21 cellular contexts compared by ENCODE assay signal in genomic region chr20:17315491-17316231, GRCh38.
DNase-seq lines count a peak whose midpoint lies in the region; ATAC-seq, FAIRE-seq and TF ChIP-seq lines count a peak whose summit lies in the region.
"Had no signal": no experiment of that assay in that cellular context is flagged by ENCODE, and none has a peak within 500 bp of the region (broad histone marks: within the 10 kb centered on the region; RNA-seq: fewer than 3 reads in every experiment).

No MANE protein-coding gene starts in this region.

- ATAC-seq in pancreas (peak; percentile 38 to 74 (median 62)), aorta (ENCODE audit: low FRiP score) (peak; percentile 15), GM18498 (IDR thresholded peaks at IDR 0.05; ENCODE audit: unreplicated experiment) (no peak)
- ATAC-seq: activated CD4-positive, CD25-positive, alpha-beta regulatory T cell treated with anti-CD3 and anti-CD28 coated beads, Interleukin-2, amount 50 U/mL, for 24 hours had no signal

- H3K4me3 ChIP-seq in endodermal cell (ENCODE audit: low read length) (no peak overlapping the region), pancreas (peak overlapping the region in 3 of 4 donors; percentile 14 to 28 (median 18)), aorta (ENCODE audit: low read length in 2 of 2) (no peak overlapping the region)
- H3K4me3 ChIP-seq: adrenal gland, neural progenitor cell, right lobe of liver had no signal

- H3K9me3 ChIP-seq in H9 (ENCODE audit: control insufficient read depth, low read depth, low read length): no peaks in the 10 kb centered on the region
- H3K9me3 ChIP-seq in endodermal cell (ENCODE audit: control insufficient read depth, low read length): no peaks in the 10 kb centered on the region
- H3K9me3 ChIP-seq in pancreas: no peaks in the 10 kb centered on the region
- no peaks in the 10 kb centered on the region for H3K9me3 ChIP-seq in aorta (ENCODE audit: control insufficient read depth, low read length)
- H3K9me3 ChIP-seq: adrenal gland, right lobe of liver had no signal

- H3K27ac Mint-ChIP-seq in H9 (no peak overlapping the region), endodermal cell (no peak overlapping the region)
- H3K27ac Mint-ChIP-seq: activated T-helper 2 cell treated with anti-CD3 and anti-CD28 coated beads, Interferon-gamma antibody, Interleukin-2, Interleukin-4, amounts not matched to agents 10 μg/mL and 5 μg/mL and 100 μg/mL, durations not matched to agents 14 hours and 24 hours and 36 hours; neural progenitor cell; T-helper 1 cell treated with Interleukin-12 subunit alpha and Interleukin-12 subunit beta and Interleukin-4 antibody, amounts not matched to agents 30 μg/mL and 1 μg/mL, for 36 hours had no signal

- H3K79me1 ChIP-seq in H9 (ENCODE audit: insufficient read depth, low read depth, low read length, poor library complexity, severe bottlenecking): no peaks in the 10 kb centered on the region

- no peak overlapping the region for H3K4me2 ChIP-seq in H9 (ENCODE audit: insufficient read depth, insufficient read length, low read length)
- H3K4me2 ChIP-seq: neural progenitor cell had no signal

- no peak overlapping the region for H2AK5ac ChIP-seq in H9 (ENCODE audit: insufficient read length, low read length)

- no peaks in the 10 kb centered on the region for H3K27me3 ChIP-seq in H9 (ENCODE audit: insufficient read depth, low read length)
- H3K27me3 ChIP-seq in endodermal cell (ENCODE audit: control insufficient read depth, insufficient read depth, low read length, poor library complexity, severe bottlenecking): no peaks in the 10 kb centered on the region
- no peaks in the 10 kb centered on the region for H3K27me3 ChIP-seq in pancreas
- no peaks in the 10 kb centered on the region for H3K27me3 ChIP-seq in aorta (ENCODE audit: control insufficient read depth in 1 of 2, insufficient read depth in 2 of 2, low read length in 1 of 2)
- H3K27me3 ChIP-seq: neural progenitor cell, right lobe of liver had no signal

- H3K27ac ChIP-seq in H9 (ENCODE audit: insufficient read length, low read depth, low read length) (no peak overlapping the region), endodermal cell (ENCODE audit: low read depth, low read length) (no peak overlapping the region), pancreas (no peak overlapping the region), aorta (ENCODE audit: low read depth in 1 of 2, low read length in 2 of 2) (no peak overlapping the region)
- H3K27ac ChIP-seq: adrenal gland, neural progenitor cell, right lobe of liver had no signal

- peaks cover 2% of the 10 kb centered on the region; the same call in 1 of the 2 replicates for H3K27me3 Mint-ChIP-seq in H9 (ENCODE audit: low read depth)
- no peaks in the 10 kb centered on the region for H3K27me3 Mint-ChIP-seq in endodermal cell (ENCODE audit: insufficient read depth)

- no peak overlapping the region for H3K23ac ChIP-seq in H9 (ENCODE audit: insufficient read length, low read depth, low read length)

- intact Hi-C loops in pancreas (cut with DNase I): no loop called here
- intact Hi-C loops in aorta (cut with DNase I): no loop called here

- no peaks in the 10 kb centered on the region for H3K79me2 ChIP-seq in H9 (ENCODE audit: insufficient read depth, low read length)

- H4K5ac ChIP-seq in H9 (ENCODE audit: insufficient read length, low read depth, low read length): no peak overlapping the region

- no peak overlapping the region for H3K4me3 Mint-ChIP-seq in H9
- peak overlapping the region; percentile 27 for H3K4me3 Mint-ChIP-seq in endodermal cell
- H3K4me3 Mint-ChIP-seq: neural progenitor cell; T-helper 1 cell treated with Interleukin-12 subunit alpha and Interleukin-12 subunit beta and Interleukin-4 antibody, amounts not matched to agents 30 μg/mL and 1 μg/mL, for 36 hours had no signal

- no peak overlapping the region for H4K91ac ChIP-seq in H9 (ENCODE audit: insufficient read length, low read depth, low read length)

- TF ChIP-seq CTCF in H9 (conservative IDR thresholded peaks at IDR 0.05): no peak
- TF ChIP-seq CTCF in endodermal cell (conservative IDR thresholded peaks at IDR 0.05): no peak
- no peak for TF ChIP-seq CTCF in pancreas (IDR thresholded peaks at IDR 0.05)

- no peak for FAIRE-seq in pancreas (lab: Jason Lieb, UNC)
- FAIRE-seq: GM18507, H54 had no signal

- no peaks in the 10 kb centered on the region for H3K4me1 ChIP-seq in H9 (ENCODE audit: insufficient read depth, low read length)
- no peaks in the 10 kb centered on the region for H3K4me1 ChIP-seq in endodermal cell (ENCODE audit: control insufficient read depth, insufficient read depth, low read length)
- no peaks in the 10 kb centered on the region for H3K4me1 ChIP-seq in pancreas
- no peaks in the 10 kb centered on the region for H3K4me1 ChIP-seq in aorta (ENCODE audit: control insufficient read depth in 1 of 2, insufficient read depth in 2 of 2, low read length in 2 of 2)
- H3K4me1 ChIP-seq: adrenal gland, right lobe of liver had no signal

- H3K56ac ChIP-seq in H9 (ENCODE audit: insufficient read length, low read depth, low read length): no peak overlapping the region

- no peak overlapping the region for H3K4ac ChIP-seq in H9 (ENCODE audit: low read depth, low read length)

- H3K18ac ChIP-seq in H9 (ENCODE audit: insufficient read length, low read depth, low read length): no peak overlapping the region

- H2BK12ac ChIP-seq in H9 (ENCODE audit: insufficient read length, low read depth, low read length): no peak overlapping the region

- H3K36me3 ChIP-seq in endodermal cell (ENCODE audit: control insufficient read depth, insufficient read depth, low read length): no peaks in the 10 kb centered on the region
- no peaks in the 10 kb centered on the region for H3K36me3 ChIP-seq in pancreas
- H3K36me3 ChIP-seq in aorta (ENCODE audit: control insufficient read depth in 1 of 2, insufficient read depth in 2 of 2, low read length in 1 of 2): no peaks in the 10 kb centered on the region
- H3K36me3 ChIP-seq: adrenal gland, neural progenitor cell, right lobe of liver had no signal

- H3K9me3 Mint-ChIP-seq in H9 (no peaks in the 10 kb centered on the region), endodermal cell (no peaks in the 10 kb centered on the region)
- H3K9me3 Mint-ChIP-seq: activated T-helper 2 cell treated with anti-CD3 and anti-CD28 coated beads, Interferon-gamma antibody, Interleukin-2, Interleukin-4, amounts not matched to agents 10 μg/mL and 5 μg/mL and 100 μg/mL, durations not matched to agents 14 hours and 24 hours and 36 hours; neural progenitor cell; T-helper 1 cell treated with Interleukin-12 subunit alpha and Interleukin-12 subunit beta and Interleukin-4 antibody, amounts not matched to agents 30 μg/mL and 1 μg/mL, for 36 hours had no signal

- DNase-seq in H9 (peak; percentile 36), endodermal cell (no peak), pancreas (peak in 4 of 6 donors; percentile 13 to 57 (median 32)), aorta (no peak), NCI-H446 treated with DMSO at 0.1 percent for 48 hours (lab: John Stamatoyannopoulos, UW) (no peak), NCI-H2171 treated with DMSO at 0.1 percent for 48 hours (lab: John Stamatoyannopoulos, UW) (no peak)
- DNase-seq: adrenal gland; DMS153; effector CD4-positive, alpha-beta T cell; islet precursor cell; midbrain; right lobe of liver; SHP77; stimulated activated CD4-positive, alpha-beta T cell treated with anti-CD3 and anti-CD28 coated beads, Interleukin-1b, Interleukin-23, amount 100 ng/mL, for 48 hours had no signal

- no peak overlapping the region for H3K9ac ChIP-seq in H9 (ENCODE audit: extremely low read depth, insufficient read length, low read length)
- H3K9ac ChIP-seq in endodermal cell (ENCODE audit: extremely low read depth, low read length, poor library complexity, severe bottlenecking): no peak overlapping the region
- H3K9ac ChIP-seq: neural progenitor cell had no signal

- no peak overlapping the region for H2BK20ac ChIP-seq in H9 (ENCODE audit: low read depth, low read length, poor library complexity, severe bottlenecking)

- H3K36me3 Mint-ChIP-seq in H9 (ENCODE audit: insufficient read depth in 1 of 3, low read depth in 3 of 3) (no peaks in the 10 kb centered on the region; a peak in 1 of 7 replicates), endodermal cell (ENCODE audit: low read depth) (no peaks in the 10 kb centered on the region)
- H3K36me3 Mint-ChIP-seq: neural progenitor cell had no signal

- no CpG with 5 or more reads among the region's 39 CpGs for WGBS in H9 (ENCODE audit: extremely low coverage, insufficient read length, low lambda C conversion rate)
- WGBS in endodermal cell (ENCODE audit: insufficient coverage in 1 of 2, insufficient read length in 1 of 2), 2 experiments: 91 to 92% methylated on average over 24 to 39 of the region's 39 CpGs
- WGBS in pancreas, 2 donors: 3% methylated on average over 39 of the region's 39 CpGs
- WGBS in aorta, 2 donors: 8% methylated on average over 39 of the region's 39 CpGs

- H3K23me2 ChIP-seq in H9 (ENCODE audit: insufficient read length, low read depth, low read length, poor library complexity, severe bottlenecking): no peaks in the 10 kb centered on the region

- no peaks in the 10 kb centered on the region for H3K4me1 Mint-ChIP-seq in H9
- peaks cover 19% of the 10 kb centered on the region for H3K4me1 Mint-ChIP-seq in endodermal cell

- H2BK120ac ChIP-seq in H9 (ENCODE audit: low read depth, low read length, poor library complexity, severe bottlenecking): no peak overlapping the region

- no peak overlapping the region for H2BK5ac ChIP-seq in H9 (ENCODE audit: insufficient read length, low read length)

- no peaks in the 10 kb centered on the region for H4K20me1 ChIP-seq in H9 (ENCODE audit: control insufficient read depth, insufficient read depth, insufficient read length)

- no peak overlapping the region for H3T11ph ChIP-seq in H9 (ENCODE audit: low read length)

- no peak overlapping the region for H3K14ac ChIP-seq in H9 (ENCODE audit: insufficient read depth, low read length)

- H4K8ac ChIP-seq in H9 (replicated peaks; ENCODE audit: insufficient read length, low read depth, low read length): no peak overlapping the region

- H2BK15ac ChIP-seq in H9 (ENCODE audit: low read depth, low read length): no peak overlapping the region

- H2AFZ ChIP-seq in H9 (ENCODE audit: low read length): no peak overlapping the region
- H2AFZ ChIP-seq: neural progenitor cell had no signal

Comparison
In these comparisons a context has a peak if more than half of its experiments do, and no peak if none do; other contexts are left out.
1. DNase-seq: peak in H9 (single experiment) and pancreas (4 of 6); none in endodermal cell (single experiment), aorta (0 of 2), NCI-H446 treated with DMSO at 0.1 percent for 48 hours (single experiment) and NCI-H2171 treated with DMSO at 0.1 percent for 48 hours (single experiment).
2. H3K4me3 ChIP-seq: peak in pancreas (3 of 4); none in endodermal cell (single experiment) and aorta (0 of 2).